8 cellular contexts compared by ENCODE assay signal in genomic region chr22:25563757-25564319, GRCh38. TPM values are rescaled to one million over a fixed set of nuclear protein-coding genes. Genes with fewer than 3 reads are reported as not detected.
DNase-seq lines count a peak whose midpoint lies in the region; ATAC-seq and TF ChIP-seq lines count a peak whose summit lies in the region.

No MANE protein-coding gene starts in this region.

- no peaks in the 10 kb centered on the region for H3K4me1 ChIP-seq in mucosa of descending colon (ENCODE audit: low read depth)
- peaks cover 4 to 19% of the 10 kb centered on the region in 2 donors for H3K4me1 ChIP-seq in thoracic aorta (ENCODE audit: control insufficient read depth in 1 of 2, low read depth in 2 of 2)

- H3K9me3 ChIP-seq in mucosa of descending colon (no peaks in the 10 kb centered on the region), thoracic aorta (no peaks in the 10 kb centered on the region)

- DNase-seq in GM12864 (ENCODE audit: low read depth) (no peak), SKM-1 (lab: John Stamatoyannopoulos, UW; ENCODE audit: unreplicated experiment) (peak; percentile 70), dorsolateral prefrontal cortex (peak in 6 of 10 donors; percentile 11 to 35 (median 29)), mucosa of descending colon (peak in 2 of 3 donors; percentile 31 to 56), thoracic aorta (ENCODE audit: low spot score) (no peak), cerebellar nuclear complex (lab: John Stamatoyannopoulos, UW) (no peak), NCI-H526 treated with DMSO at 0.1 percent for 48 hours (lab: John Stamatoyannopoulos, UW) (no peak)

- H3K27ac ChIP-seq in dorsolateral prefrontal cortex, result peak overlapping the region in 56 of 59 donors; percentile 4 to 83 (median 65)
- H3K27ac ChIP-seq in thoracic aorta, result peak overlapping the region; percentile 34 to 42

- ATAC-seq in HG02885 (IDR thresholded peaks at IDR 0.05; ENCODE audit: poor library complexity, unreplicated experiment) (peak; percentile 14), mucosa of descending colon (peak; percentile 37), thoracic aorta (ENCODE audit: insufficient number of reproducible peaks, low FRiP score, low read depth) (no peak)

- TF ChIP-seq CTCF in GM12864 (IDR thresholded peaks at IDR 0.05; ENCODE audit: low read depth, low read length, missing control alignments) (no peak), dorsolateral prefrontal cortex (IDR thresholded peaks at IDR 0.05 in 54 of 56, conservative IDR thresholded peaks at IDR 0.05 in 2 of 56; ENCODE audit: low read depth in 1 of 56, partially characterized antibody in 56 of 56) (no peak), mucosa of descending colon (IDR thresholded peaks at IDR 0.05) (no peak), thoracic aorta (IDR thresholded peaks at IDR 0.05) (no peak)

- intact Hi-C loops in dorsolateral prefrontal cortex (cut with DNase I), result loop anchor here in 1 of 2 donors (10.0 kb wide), 1 partner anchor 89 kb away; no protein-coding TSS in a partner anchor
- intact Hi-C loops in mucosa of descending colon (cut with DNase I, micrococcal nuclease), result no loop called here

- no peaks in the 10 kb centered on the region for H3K36me3 ChIP-seq in mucosa of descending colon (ENCODE audit: low read depth)
- H3K36me3 ChIP-seq in thoracic aorta, result no peaks in the 10 kb centered on the region

- H3K27me3 ChIP-seq in dorsolateral prefrontal cortex (no peaks in the 10 kb centered on the region), thoracic aorta (replicated peaks; ENCODE audit: insufficient read depth) (no peaks in the 10 kb centered on the region)

- H3K4me3 ChIP-seq in GM12864 (ENCODE audit: low read depth, low read length) (peak overlapping the region; percentile 63), dorsolateral prefrontal cortex (peak overlapping the region; percentile 34 to 93 (median 64)), mucosa of descending colon (no peak overlapping the region), thoracic aorta (peak overlapping the region; percentile 79)

RNA-seq across cellular contexts. Expression of gene GRK3, which starts 0.6 kb away (rescaled TPM):
- total RNA-seq in dorsolateral prefrontal cortex (10 to 100 TPM; 24.2 to 87.3 (median 56.7) TPM), mucosa of descending colon (10 to 100 TPM in 1 of 3 donors, 1 to 10 TPM in 2; 2.1 to 16.1 (median 3.2) TPM), thoracic aorta (1 to 10 TPM; 4.4 to 4.6 TPM)

Comparison
In these comparisons a context has a peak if more than half of its experiments do, and no peak if none do; other contexts are left out.
1. DNase-seq: peak in SKM-1 (single experiment), dorsolateral prefrontal cortex (6 of 10) and mucosa of descending colon (2 of 3); none in GM12864 (single experiment), thoracic aorta (single experiment), cerebellar nuclear complex (0 of 2) and NCI-H526 treated with DMSO at 0.1 percent for 48 hours (single experiment).